ENCODE assay signal across 14 cellular contexts in genomic region chr12:65511927-65512326, GRCh38.
"Had no signal": no experiment of that assay in that cellular context is flagged by ENCODE, and none has a peak within 500 bp of the region (broad histone marks: within the 10 kb centered on the region; RNA-seq: fewer than 3 reads in every experiment).

No MANE protein-coding gene starts in this region.

- DNase-seq: cortex of kidney; effector memory CD4-positive, alpha-beta T cell; glutamatergic neuron; left colon; mesenchymal stem cell; naive B cell; nephron progenitor cell; small intestine; stimulated activated CD4-positive, alpha-beta T cell treated with anti-CD3 and anti-CD28 coated beads, Interleukin-2, amount 100 ng/mL, for 48 hours; stimulated activated naive CD4-positive, alpha-beta T cell treated with Interleukin-2 at 50 U/mL for 16 hours had no signal

- H3K27me3 ChIP-seq: esophagus muscularis mucosa, gastroesophageal sphincter had no signal

- H3K36me3 ChIP-seq: esophagus muscularis mucosa, gastroesophageal sphincter had no signal

- ATAC-seq: gastroesophageal sphincter, left colon had no signal

- H3K9me3 Mint-ChIP-seq: nephron progenitor cell, type B pancreatic cell had no signal

- H3K4me3 ChIP-seq: esophagus muscularis mucosa, gastroesophageal sphincter, lung had no signal

- H3K27ac Mint-ChIP-seq: naive B cell had no signal

- H3K36me3 Mint-ChIP-seq: naive B cell, type B pancreatic cell had no signal

- H3K4me3 Mint-ChIP-seq: naive B cell had no signal

- H3K9me3 ChIP-seq: esophagus muscularis mucosa, gastroesophageal sphincter had no signal

- H3K4me1 Mint-ChIP-seq: naive B cell had no signal
